ENCODE assay signal across 1 cellular context in the genomic region with DNA sequence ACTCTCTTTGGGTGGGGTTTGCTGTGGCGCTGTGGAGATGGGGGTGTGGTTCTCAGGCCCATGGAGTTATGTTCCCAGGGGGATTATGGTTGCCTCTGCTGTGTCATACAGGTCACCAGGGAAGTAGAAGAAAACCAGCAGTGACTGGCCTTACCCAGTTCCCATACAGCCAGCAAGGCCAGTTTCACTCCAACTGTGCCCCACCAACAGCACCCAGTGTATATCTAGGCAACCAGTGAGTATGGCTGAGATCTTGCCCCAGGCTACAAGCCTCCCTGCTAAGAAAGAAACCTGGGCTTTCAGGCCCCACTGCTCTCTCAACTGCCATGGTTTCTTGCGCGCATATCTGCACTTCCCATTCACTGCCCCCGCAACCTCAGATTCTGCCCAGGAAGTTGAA.
TF ChIP-seq lines count a peak whose summit lies in the region.

No MANE protein-coding gene starts in this region.

TF ChIP-seq in SK-N-SH treated with all-trans-retinoic acid at 6 μM for 48 hours, 23 proteins besides CTCF, POLR2A, EP300 and RAD21 (continued from another document):
- TF ChIP-seq, protein P1, sequence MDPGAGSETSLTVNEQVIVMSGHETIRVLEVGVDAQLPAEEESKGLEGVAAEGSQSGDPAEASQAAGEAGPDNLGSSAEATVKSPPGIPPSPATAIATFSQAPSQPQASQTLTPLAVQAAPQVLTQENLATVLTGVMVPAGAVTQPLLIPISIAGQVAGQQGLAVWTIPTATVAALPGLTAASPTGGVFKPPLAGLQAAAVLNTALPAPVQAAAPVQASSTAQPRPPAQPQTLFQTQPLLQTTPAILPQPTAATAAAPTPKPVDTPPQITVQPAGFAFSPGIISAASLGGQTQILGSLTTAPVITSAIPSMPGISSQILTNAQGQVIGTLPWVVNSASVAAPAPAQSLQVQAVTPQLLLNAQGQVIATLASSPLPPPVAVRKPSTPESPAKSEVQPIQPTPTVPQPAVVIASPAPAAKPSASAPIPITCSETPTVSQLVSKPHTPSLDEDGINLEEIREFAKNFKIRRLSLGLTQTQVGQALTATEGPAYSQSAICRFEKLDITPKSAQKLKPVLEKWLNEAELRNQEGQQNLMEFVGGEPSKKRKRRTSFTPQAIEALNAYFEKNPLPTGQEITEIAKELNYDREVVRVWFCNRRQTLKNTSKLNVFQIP (CRISPR knock-in tag; IDR thresholded peaks at IDR 0.05; ENCODE audit: borderline replicate concordance, low read depth), result no peak
- TF ChIP-seq ISL1 (CRISPR knock-in tag; IDR thresholded peaks at IDR 0.05), result no peak
- no peak for TF ChIP-seq ZNF8 (CRISPR knock-in tag; IDR thresholded peaks at IDR 0.05)
- TF ChIP-seq OSR1 (CRISPR knock-in tag; IDR thresholded peaks at IDR 0.05), result no peak
- no peak for TF ChIP-seq CSRNP3 (CRISPR knock-in tag; IDR thresholded peaks at IDR 0.05)
- TF ChIP-seq TOX (CRISPR knock-in tag; IDR thresholded peaks at IDR 0.05; ENCODE audit: borderline replicate concordance), result no peak
- no peak for TF ChIP-seq ZNF565 (CRISPR knock-in tag; conservative IDR thresholded peaks at IDR 0.05; ENCODE audit: low read depth)
